In the genomic region with DNA sequence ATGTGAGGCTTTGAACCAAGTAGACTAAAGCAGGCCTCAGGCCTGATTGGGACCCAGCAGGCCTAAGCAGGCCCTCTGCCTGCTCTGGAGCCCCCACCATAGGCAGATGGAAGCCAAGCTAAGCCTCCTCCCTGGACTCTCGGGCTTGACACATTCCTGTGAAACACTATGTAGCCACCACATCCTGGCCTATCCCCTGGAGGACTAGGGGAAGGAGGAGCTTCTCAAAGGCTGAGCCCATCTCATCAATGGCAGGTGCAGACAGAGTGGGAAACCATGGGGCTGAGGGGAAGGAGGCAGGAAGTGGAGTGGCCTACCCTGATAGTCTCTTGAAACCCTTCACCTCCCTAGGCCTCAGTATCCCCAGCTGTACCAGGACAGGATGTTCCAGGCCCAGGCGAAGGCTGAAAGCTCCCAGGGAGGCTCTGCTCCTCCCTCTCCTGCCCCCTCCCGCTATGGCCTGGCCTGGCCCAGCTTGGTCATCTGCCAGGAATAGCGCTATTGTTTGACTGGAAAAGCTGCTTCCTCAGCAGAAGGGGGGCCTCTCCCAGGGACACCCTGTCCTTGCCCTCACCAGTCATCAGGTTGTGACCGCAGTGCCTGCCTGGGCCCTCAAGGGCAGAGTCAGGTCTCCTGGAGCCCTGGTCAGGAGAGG, we compare ENCODE assay signal across 2 cellular contexts.
A peak's percentile ranks its signal among the peaks of the same experiment; 100 is the strongest.
TF ChIP-seq lines count a peak whose summit lies in the region.

No MANE protein-coding gene starts in this region.

TF ChIP-seq in SK-N-SH, 30 proteins besides CTCF, POLR2A, EP300 and RAD21:
- TF ChIP-seq NFIC (IDR thresholded peaks at IDR 0.05; ENCODE audit: borderline replicate concordance) = peak; percentile 52; the same call in 1 of the 2 replicates
- TF ChIP-seq TEAD4 (IDR thresholded peaks at IDR 0.05; ENCODE audit: borderline replicate concordance, insufficient read depth) = no peak

TF ChIP-seq in SK-N-SH treated with all-trans-retinoic acid at 6 μM for 48 hours, 23 proteins besides CTCF, POLR2A, EP300 and RAD21:
- TF ChIP-seq, protein P1, sequence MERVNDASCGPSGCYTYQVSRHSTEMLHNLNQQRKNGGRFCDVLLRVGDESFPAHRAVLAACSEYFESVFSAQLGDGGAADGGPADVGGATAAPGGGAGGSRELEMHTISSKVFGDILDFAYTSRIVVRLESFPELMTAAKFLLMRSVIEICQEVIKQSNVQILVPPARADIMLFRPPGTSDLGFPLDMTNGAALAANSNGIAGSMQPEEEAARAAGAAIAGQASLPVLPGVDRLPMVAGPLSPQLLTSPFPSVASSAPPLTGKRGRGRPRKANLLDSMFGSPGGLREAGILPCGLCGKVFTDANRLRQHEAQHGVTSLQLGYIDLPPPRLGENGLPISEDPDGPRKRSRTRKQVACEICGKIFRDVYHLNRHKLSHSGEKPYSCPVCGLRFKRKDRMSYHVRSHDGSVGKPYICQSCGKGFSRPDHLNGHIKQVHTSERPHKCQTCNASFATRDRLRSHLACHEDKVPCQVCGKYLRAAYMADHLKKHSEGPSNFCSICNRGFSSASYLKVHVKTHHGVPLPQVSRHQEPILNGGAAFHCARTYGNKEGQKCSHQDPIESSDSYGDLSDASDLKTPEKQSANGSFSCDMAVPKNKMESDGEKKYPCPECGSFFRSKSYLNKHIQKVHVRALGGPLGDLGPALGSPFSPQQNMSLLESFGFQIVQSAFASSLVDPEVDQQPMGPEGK (CRISPR knock-in tag; IDR thresholded peaks at IDR 0.05; ENCODE audit: borderline replicate concordance) = no peak
- no peak for TF ChIP-seq ARNTL (CRISPR knock-in tag; IDR thresholded peaks at IDR 0.05; ENCODE audit: borderline replicate concordance, low read depth)
- TF ChIP-seq CSRNP3 (CRISPR knock-in tag; IDR thresholded peaks at IDR 0.05) = no peak
- TF ChIP-seq CSDC2 (CRISPR knock-in tag; IDR thresholded peaks at IDR 0.05) = no peak
